Comparison of ENCODE assay signal across 8 cellular contexts in the genomic region with DNA sequence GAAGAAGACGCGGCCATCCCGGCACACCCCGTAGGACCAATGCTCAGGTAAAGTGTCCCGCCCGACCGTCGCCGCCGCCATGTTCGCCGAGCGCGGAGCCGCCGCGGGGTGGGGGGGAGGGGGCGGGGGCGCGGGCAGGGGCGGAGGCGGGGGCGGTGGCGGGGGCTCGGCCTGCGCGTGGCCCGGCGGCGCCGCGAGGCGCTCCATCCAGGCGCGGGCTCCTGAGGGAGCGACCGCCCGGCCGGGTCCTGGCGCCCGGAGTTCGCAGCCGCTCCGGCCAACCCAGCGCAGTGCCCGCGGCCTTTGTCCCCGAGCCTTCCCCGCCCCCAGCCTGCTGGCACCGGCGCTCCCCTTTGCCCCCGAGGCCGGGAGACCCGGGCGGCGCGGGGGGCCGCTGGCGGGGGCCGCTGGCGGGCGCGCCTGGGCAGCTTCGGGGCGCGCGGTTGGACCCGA. TPM values are rescaled to one million over a fixed set of nuclear protein-coding genes. Genes with fewer than 3 reads are reported as not detected.
A peak's percentile ranks its signal among the peaks of the same experiment; 100 is the strongest.
DNase-seq lines count a peak whose midpoint lies in the region; ATAC-seq and TF ChIP-seq lines count a peak whose summit lies in the region.

Gene PLEKHA7 (minus strand): TSS at position 94 of the 453 bp plus-strand sequence. CDS start 13 bp downstream, at position 81.

- peak; percentile 12 for DNase-seq in stimulated activated naive CD4-positive, alpha-beta T cell treated with Interleukin-2 at 50 U/mL for 16 hours (lab: John Stamatoyannopoulos, UW)
- DNase-seq in stimulated activated naive CD4-positive, alpha-beta T cell (lab: John Stamatoyannopoulos, UW): no peak
- DNase-seq in activated CD4-positive, alpha-beta T cell treated with anti-CD3 and anti-CD28 coated beads for 4 hours: peak; percentile 12 to 19
- no peak for DNase-seq in fibroblast of the aortic adventitia (ENCODE audit: low read depth)

- H3K4me3 ChIP-seq in fibroblast of the aortic adventitia (ENCODE audit: low read depth, low read length) (peak within 1 kb of the TSS; percentile 25), neuron (ENCODE audit: low read length) (peak within 1 kb of the TSS; percentile 71)

- peaks cover 6% of the 10 kb centered on the region for H3K36me3 ChIP-seq in neuron (ENCODE audit: insufficient read depth, low read length)

- no peaks in the 10 kb centered on the region for H3K27me3 ChIP-seq in neuron (ENCODE audit: insufficient read depth, low read length)

- peaks cover 10% of the 10 kb centered on the region for H3K4me1 ChIP-seq in neuron (ENCODE audit: insufficient read depth, low read length)

- no peaks in the 10 kb centered on the region for H3K9me3 ChIP-seq in neuron (ENCODE audit: low read length)

- H2AFZ ChIP-seq in neuron (ENCODE audit: low read depth, low read length): peak within 1 kb of the TSS; percentile 97

- no peak for TF ChIP-seq CTCF in fibroblast of the aortic adventitia (IDR thresholded peaks at IDR 0.05; ENCODE audit: insufficient read depth, low read length)

- ATAC-seq in HG03442 (IDR thresholded peaks at IDR 0.05; ENCODE audit: unreplicated experiment): no peak
- no peak for ATAC-seq in GM18520 (IDR thresholded peaks at IDR 0.05; ENCODE audit: unreplicated experiment)
- no peak for ATAC-seq in GM19463 (IDR thresholded peaks at IDR 0.05; ENCODE audit: unreplicated experiment)

RNA-seq across cellular contexts. Expression of gene PLEKHA7, which starts in this region (rescaled TPM):
- total RNA-seq in fibroblast of the aortic adventitia (ENCODE audit: low replicate concordance): 0.09 and 0.57 TPM in 2 replicates

Comparison
In these comparisons a context has a peak if more than half of its experiments do, and no peak if none do; other contexts are left out.
1. DNase-seq: peak in stimulated activated naive CD4-positive, alpha-beta T cell treated with Interleukin-2 at 50 U/mL for 16 hours (single experiment) and activated CD4-positive, alpha-beta T cell treated with anti-CD3 and anti-CD28 coated beads for 4 hours (2 of 2); none in stimulated activated naive CD4-positive, alpha-beta T cell (0 of 6) and fibroblast of the aortic adventitia (single experiment).